ENCODE assay signal across 19 cellular contexts in genomic region chr22:44486538-44486937, GRCh38. TPM values are rescaled to one million over a fixed set of nuclear protein-coding genes. Genes with fewer than 3 reads are reported as not detected.
DNase-seq lines count a peak whose midpoint lies in the region; ATAC-seq and TF ChIP-seq lines count a peak whose summit lies in the region.
"Had no signal": no experiment of that assay in that cellular context is flagged by ENCODE, and none has a peak within 500 bp of the region (broad histone marks: within the 10 kb centered on the region; RNA-seq: fewer than 3 reads in every experiment).

No MANE protein-coding gene starts in this region.

- no peak overlapping the region for H3K4ac ChIP-seq in mesenchymal stem cell (ENCODE audit: low read depth in 1 of 2, low read length in 2 of 2)

- no peak for ATAC-seq in HG03439 (IDR thresholded peaks at IDR 0.05; ENCODE audit: unreplicated experiment)
- ATAC-seq: activated T-helper 17 cell treated with anti-CD3 and anti-CD28 coated beads, Interleukin-2, amount 50 U/mL, for 72 hours; esophagus mucosa; GM23338 had no signal

- H3K36me3 ChIP-seq in brain microvascular endothelial cell (replicated peaks) (no peaks in the 10 kb centered on the region), mesenchymal stem cell (ENCODE audit: control insufficient read depth in 1 of 2, insufficient read depth in 2 of 2, low read depth in 1 of 2, low read length in 2 of 2) (peaks cover 3 to 13% of the 10 kb centered on the region in 2 experiments)

- H2BK120ac ChIP-seq in mesenchymal stem cell (ENCODE audit: low read depth, low read length), result no peak overlapping the region

- no peak overlapping the region for H2BK12ac ChIP-seq in mesenchymal stem cell (ENCODE audit: low read length in 2 of 2)

- H3K4me3 ChIP-seq in brain microvascular endothelial cell (ENCODE audit: low read depth, low read length), result no peak overlapping the region
- no peak overlapping the region for H3K4me3 ChIP-seq in mesenchymal stem cell (ENCODE audit: insufficient read depth in 1 of 2, low read depth in 1 of 2, low read length in 2 of 2)
- H3K4me3 ChIP-seq: BLaER1, GM23338 had no signal

- no peak overlapping the region for H3K23ac ChIP-seq in mesenchymal stem cell (ENCODE audit: low read length in 2 of 2)

- no peak overlapping the region for H2AK5ac ChIP-seq in mesenchymal stem cell (ENCODE audit: low read length, severe bottlenecking)

- H3K27ac ChIP-seq in brain microvascular endothelial cell (no peak overlapping the region), mesenchymal stem cell (ENCODE audit: low read length, poor library complexity, severe bottlenecking) (no peak overlapping the region)
- H3K27ac ChIP-seq: BLaER1 had no signal

- peak overlapping the region in 1 of 2 experiments; percentile 69 for H3K14ac ChIP-seq in mesenchymal stem cell (ENCODE audit: low read length in 2 of 2)

- peaks cover 2% of the 10 kb centered on the region for H3K79me1 ChIP-seq in mesenchymal stem cell (replicated peaks; ENCODE audit: low read length, poor library complexity, severe bottlenecking)

- no peaks in the 10 kb centered on the region for H3K9me3 ChIP-seq in mesenchymal stem cell (ENCODE audit: control insufficient read depth, low read length)
- H3K9me3 ChIP-seq: BLaER1 had no signal

- no peak overlapping the region for H2AFZ ChIP-seq in mesenchymal stem cell (ENCODE audit: low read depth, low read length)
- H2AFZ ChIP-seq: GM23338 had no signal

- peaks cover 5% of the 10 kb centered on the region for H3K4me1 ChIP-seq in mesenchymal stem cell (ENCODE audit: control insufficient read depth, insufficient read depth, low read depth, low read length)
- H3K4me1 ChIP-seq: BLaER1 had no signal

- whole genome bisulfite sequencing in mesenchymal stem cell, result 66% methylated on average over 6 of the region's 6 CpGs

- no peak for TF ChIP-seq CTCF in brain microvascular endothelial cell (IDR thresholded peaks at IDR 0.05; ENCODE audit: low read depth, low read length, missing control alignments)

- no peak overlapping the region for H3K4me2 ChIP-seq in mesenchymal stem cell (ENCODE audit: low read length, poor library complexity, severe bottlenecking)
- H3K4me2 ChIP-seq: BLaER1, GM23338 had no signal

- H2BK15ac ChIP-seq in mesenchymal stem cell (ENCODE audit: low read depth, poor library complexity, severe bottlenecking), result no peak overlapping the region

- no peak overlapping the region for H4K8ac ChIP-seq in mesenchymal stem cell (ENCODE audit: low read length)

- in situ Hi-C loops in brain microvascular endothelial cell (cut with HindIII; ENCODE audit: low pct_ligation_motif_present, low sequenced_read_pairs), result no loop called here

- no peak overlapping the region for H2BK5ac ChIP-seq in mesenchymal stem cell (ENCODE audit: low read depth, low read length, poor library complexity, severe bottlenecking)

- no peak overlapping the region for H3K9ac ChIP-seq in mesenchymal stem cell (ENCODE audit: low read length)
- H3K9ac ChIP-seq: BLaER1 had no signal

- H3K27me3 ChIP-seq in brain microvascular endothelial cell (replicated peaks) (no peaks in the 10 kb centered on the region), mesenchymal stem cell (ENCODE audit: control insufficient read depth in 1 of 2, insufficient read depth in 1 of 2, low read length in 2 of 2) (no peaks in the 10 kb centered on the region)
- H3K27me3 ChIP-seq: BLaER1 had no signal

- DNase-seq in Daoy (ENCODE audit: low read depth), result peak; percentile 52
- peak; percentile 67 for DNase-seq in M059J (ENCODE audit: low read depth)
- peak; percentile 39 for DNase-seq in brain microvascular endothelial cell
- DNase-seq in mesenchymal stem cell, result peak; percentile 22
- DNase-seq in KG1 (lab: John Stamatoyannopoulos, UW), result no peak
- DNase-seq in CD1c-positive myeloid dendritic cell (ENCODE audit: extremely low spot score), result no peak
- DNase-seq in NCI-H526 (lab: John Stamatoyannopoulos, UW), result no peak
- DNase-seq: central memory CD4-positive, alpha-beta T cell; DMS53; naive B cell; NCI-H1105; NCI-H2107; NCI-H526 treated with DMSO at 0.1 percent for 48 hours; stimulated activated CD4-positive, alpha-beta T cell treated with anti-CD3 and anti-CD28 coated beads, Interleukin-4, amount 100 ng/mL, for 4 hours had no signal

- H4K91ac ChIP-seq in mesenchymal stem cell (ENCODE audit: low read length), result no peak overlapping the region

- H3K18ac ChIP-seq in mesenchymal stem cell (ENCODE audit: low read depth in 1 of 2, low read length in 2 of 2), result no peak overlapping the region

RNA-seq across cellular contexts. Expression of gene RTL6, which starts 11.5 kb away (rescaled TPM):
- 23.6 and 30.8 TPM in 2 replicates for total RNA-seq in Daoy (2014; rRNA removed; shearing (Covaris generic))
- total RNA-seq in M059J (2014; rRNA removed; shearing (Covaris generic)), result 12.7 and 17.0 TPM in 2 replicates
- 10.6 TPM for polyA plus RNA-seq in mesenchymal stem cell (2013, experiment 1 of 2)
- 10.7 TPM for polyA plus RNA-seq in mesenchymal stem cell (2013, experiment 2 of 2)

Comparison
In these comparisons a context has a peak if more than half of its experiments do, and no peak if none do; other contexts are left out.
1. DNase-seq: peak in Daoy (single experiment), M059J (single experiment), brain microvascular endothelial cell (single experiment) and mesenchymal stem cell (single experiment); none in KG1 (single experiment), CD1c-positive myeloid dendritic cell (single experiment) and NCI-H526 (0 of 2).